Comparison of ENCODE assay signal across 1 cellular context in genomic region chr4:128061566-128062536, GRCh38.
A peak's percentile ranks its signal among the peaks of the same experiment; 100 is the strongest.
TF ChIP-seq lines count a peak whose summit lies in the region.

No MANE protein-coding gene starts in this region.

TF ChIP-seq in HEK293, 187 proteins besides CTCF, POLR2A, EP300 and RAD21 (continued from another document and continues in another):
- no peak for TF ChIP-seq ZSCAN4 (tag by site-specific recombination; IDR thresholded peaks at IDR 0.05)
- 0 out of 2 replicates have a peak, but pooled peaks have one; percentile 7 for TF ChIP-seq ZFHX2 (tag by site-specific recombination; conservative IDR thresholded peaks at IDR 0.05)
- TF ChIP-seq BCL11B (tag by site-specific recombination; IDR thresholded peaks at IDR 0.05; ENCODE audit: low read depth), result no peak
- peak; percentile 73 for TF ChIP-seq ZBTB8A (tag by site-specific recombination; IDR thresholded peaks at IDR 0.05)
- no peak for TF ChIP-seq FEZF1 (tag by site-specific recombination; IDR thresholded peaks at IDR 0.05)
- TF ChIP-seq ZNF23 (tag by site-specific recombination; IDR thresholded peaks at IDR 0.05; ENCODE audit: borderline replicate concordance), result no peak
- TF ChIP-seq KLF1 (tag by site-specific recombination; IDR thresholded peaks at IDR 0.05), result no peak
- TF ChIP-seq PRDM6 (tag by site-specific recombination; IDR thresholded peaks at IDR 0.05), result no peak
- TF ChIP-seq ZNF639 (tag by site-specific recombination; IDR thresholded peaks at IDR 0.05), result no peak
- no peak for TF ChIP-seq ATF2 (tag by site-specific recombination; IDR thresholded peaks at IDR 0.05; ENCODE audit: low read depth)
- TF ChIP-seq HIC1 (tag by site-specific recombination; IDR thresholded peaks at IDR 0.05), result peak; percentile 94
- TF ChIP-seq ZNF311 (tag by site-specific recombination; IDR thresholded peaks at IDR 0.05; ENCODE audit: borderline replicate concordance), result no peak
- no peak for TF ChIP-seq PRDM4 (tag by site-specific recombination; IDR thresholded peaks at IDR 0.05)
- TF ChIP-seq ZNF354C (tag by site-specific recombination; IDR thresholded peaks at IDR 0.05; ENCODE audit: borderline replicate concordance, low read depth), result no peak
- 0 out of 2 replicates have a peak, but pooled peaks have one; percentile 38 for TF ChIP-seq ZFP37 (tag by site-specific recombination; IDR thresholded peaks at IDR 0.05)
- no peak for TF ChIP-seq EGR2 (tag by site-specific recombination; IDR thresholded peaks at IDR 0.05; ENCODE audit: low read depth)
- TF ChIP-seq GLIS2 (tag by site-specific recombination; IDR thresholded peaks at IDR 0.05), result peak; percentile 61
- no peak for TF ChIP-seq ZNF530 (tag by site-specific recombination; IDR thresholded peaks at IDR 0.05; ENCODE audit: low read depth)
- no peak for TF ChIP-seq ZBTB10 (tag by site-specific recombination; IDR thresholded peaks at IDR 0.05)
- TF ChIP-seq GFI1B (tag by site-specific recombination; IDR thresholded peaks at IDR 0.05), result no peak
- TF ChIP-seq ZNF704 (tag by site-specific recombination; IDR thresholded peaks at IDR 0.05), result 0 out of 2 replicates have a peak, but pooled peaks have one; percentile 34
- TF ChIP-seq ZNF18 (tag by site-specific recombination; IDR thresholded peaks at IDR 0.05), result no peak
- TF ChIP-seq ZIC2 (tag by site-specific recombination; IDR thresholded peaks at IDR 0.05), result 0 out of 2 replicates have a peak, but pooled peaks have one; percentile 25
- no peak for TF ChIP-seq ZNF138 (tag by site-specific recombination; IDR thresholded peaks at IDR 0.05; ENCODE audit: borderline replicate concordance)
- TF ChIP-seq ZNF514 (tag by site-specific recombination; IDR thresholded peaks at IDR 0.05), result no peak
- TF ChIP-seq WT1 (tag by site-specific recombination; IDR thresholded peaks at IDR 0.05), result 0 out of 2 replicates have a peak, but pooled peaks have one; percentile 13
- TF ChIP-seq ZNF664 (tag by site-specific recombination; IDR thresholded peaks at IDR 0.05), result no peak
- TF ChIP-seq ZNF692 (tag by site-specific recombination; IDR thresholded peaks at IDR 0.05), result peak; percentile 30; the same call in 1 of the 2 replicates
- 0 out of 2 replicates have a peak, but pooled peaks have one; percentile 17 for TF ChIP-seq KLF17 (tag by site-specific recombination; IDR thresholded peaks at IDR 0.05)
- TF ChIP-seq ZNF132 (tag by site-specific recombination; IDR thresholded peaks at IDR 0.05; ENCODE audit: borderline replicate concordance), result no peak
- TF ChIP-seq ZNF658 (tag by site-specific recombination; IDR thresholded peaks at IDR 0.05), result no peak
- no peak for TF ChIP-seq ZNF121 (tag by site-specific recombination; IDR thresholded peaks at IDR 0.05)
- no peak for TF ChIP-seq MEIS1 (CRISPR knock-in tag; IDR thresholded peaks at IDR 0.05; ENCODE audit: borderline replicate concordance)
